ENCODE assay signal across 16 cellular contexts in the genomic region with DNA sequence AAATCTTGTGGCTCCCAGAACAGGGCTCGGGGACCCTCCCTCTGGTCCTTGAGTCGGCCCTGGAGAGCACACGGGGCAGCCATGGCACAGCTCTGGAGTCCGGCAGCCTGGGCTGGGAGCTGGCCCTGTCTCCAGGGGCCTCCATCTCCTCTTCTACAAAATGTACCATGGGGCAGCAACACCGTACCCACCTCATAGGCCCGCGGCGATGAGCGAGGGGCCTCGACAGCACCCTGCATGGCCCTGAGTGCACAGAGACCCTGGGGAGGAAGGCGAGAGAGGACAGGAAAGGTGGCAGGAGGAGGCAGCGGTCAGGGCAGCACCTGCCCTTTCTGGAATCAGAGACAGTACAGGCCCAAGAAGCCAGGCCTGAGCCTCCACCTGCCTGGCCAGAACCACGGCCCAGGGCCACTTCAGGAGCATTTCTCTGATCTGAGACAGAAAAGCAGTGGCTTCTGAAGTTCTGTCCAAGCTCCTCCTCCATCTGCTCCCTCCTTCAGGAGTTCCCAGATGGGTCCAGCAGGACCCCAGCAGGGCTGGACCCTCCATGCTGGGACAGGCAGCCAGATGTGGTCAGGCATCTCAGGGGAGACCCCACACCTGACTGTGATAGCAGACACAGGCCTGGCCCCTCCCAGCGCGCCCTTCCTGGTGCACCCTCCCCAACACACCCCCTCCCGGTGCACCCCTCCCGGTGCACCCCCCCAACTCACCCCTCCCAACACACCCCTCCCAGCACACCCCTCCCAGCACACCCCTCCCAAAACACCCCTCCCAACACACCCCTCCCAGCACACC.
"Had no signal": no experiment of that assay in that cellular context is flagged by ENCODE, and none has a peak within 500 bp of the region (broad histone marks: within the 10 kb centered on the region; RNA-seq: fewer than 3 reads in every experiment).

No MANE protein-coding gene starts in this region.

- DNase-seq: dermis blood vessel endothelial cell; esophagus squamous epithelium; foreskin fibroblast; glutamatergic neuron; immature natural killer cell; left lung; lower lobe of right lung; natural killer cell; nucleus accumbens; ovary; right cardiac atrium; small intestine; stimulated activated CD4-positive, alpha-beta T cell treated with anti-CD3 and anti-CD28 coated beads, Interleukin-12 subunit alpha, Interleukin-12 subunit beta, amount 100 ng/mL, for 4 hours; stimulated activated naive CD4-positive, alpha-beta T cell treated with Interleukin-2 at 50 U/mL for 16 hours had no signal

- H3K4me1 ChIP-seq: gastroesophageal sphincter, left lung, lower lobe of right lung had no signal

- H3K4me3 ChIP-seq: esophagus squamous epithelium, gastroesophageal sphincter, left lung, lower lobe of right lung, ovary, thoracic aorta had no signal

- H3K36me3 ChIP-seq: esophagus squamous epithelium, gastroesophageal sphincter, left lung, lower lobe of right lung, ovary, thoracic aorta had no signal

- ATAC-seq: gastroesophageal sphincter, left lung, lower lobe of right lung, right cardiac atrium had no signal

- H3K27me3 ChIP-seq: ovary had no signal

- H3K9me3 ChIP-seq: esophagus squamous epithelium, gastroesophageal sphincter, left lung, lower lobe of right lung, ovary, thoracic aorta had no signal

- H3K27ac ChIP-seq: esophagus squamous epithelium, gastroesophageal sphincter, left lung, lower lobe of right lung, ovary had no signal
